13 cellular contexts compared by ENCODE assay signal in the genomic region with DNA sequence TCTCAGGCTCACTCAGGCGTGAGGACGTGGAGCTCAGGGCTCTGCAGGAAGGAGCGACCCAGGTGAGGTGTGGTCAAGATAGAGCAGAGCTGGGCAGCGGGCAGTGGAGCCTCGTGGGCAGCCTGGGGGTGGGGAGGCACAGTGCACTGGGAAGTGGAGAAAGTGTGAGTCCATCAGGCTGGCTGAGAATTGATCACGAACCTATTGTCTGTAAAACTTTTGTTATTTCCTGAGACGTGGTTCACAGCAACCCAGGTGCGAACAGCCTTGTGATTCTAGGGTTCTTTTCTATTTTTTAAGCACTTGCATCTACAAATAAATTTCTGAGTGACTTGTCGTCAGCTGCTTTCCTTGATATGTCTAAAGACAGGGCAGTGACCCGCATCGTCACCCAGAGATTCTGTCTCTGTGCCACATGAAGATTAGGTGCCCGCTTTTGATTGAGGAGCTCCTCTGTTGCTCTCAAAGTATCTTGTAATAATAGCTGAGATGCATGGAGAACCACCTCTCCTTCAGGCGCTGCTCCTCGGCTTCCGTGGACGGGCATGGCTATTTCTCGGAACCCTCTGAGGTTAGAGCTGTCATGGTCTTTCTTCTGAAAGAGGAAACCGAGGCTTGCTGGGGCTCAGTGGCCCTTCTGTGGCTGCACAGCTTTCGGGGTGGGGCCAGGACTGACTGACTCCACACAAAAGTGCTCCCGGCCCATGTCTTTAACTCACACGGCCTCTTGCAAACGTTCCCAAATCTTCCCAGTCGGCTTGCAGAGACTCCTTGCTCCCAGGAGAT. TPM values are rescaled to one million over a fixed set of nuclear protein-coding genes. Genes with fewer than 3 reads are reported as not detected.
DNase-seq lines count a peak whose midpoint lies in the region; ATAC-seq and TF ChIP-seq lines count a peak whose summit lies in the region.
"Had no signal": no experiment of that assay in that cellular context is flagged by ENCODE, and none has a peak within 500 bp of the region (broad histone marks: within the 10 kb centered on the region; RNA-seq: fewer than 3 reads in every experiment).

No MANE protein-coding gene starts in this region.

- H3K23ac ChIP-seq in neuronal stem cell (ENCODE audit: low read depth, low read length, poor library complexity), result peak overlapping the region; percentile 34

- intact Hi-C loops in left colon (cut with DNase I, micrococcal nuclease), result no loop called here

- no peak overlapping the region for H4K8ac ChIP-seq in neuronal stem cell (ENCODE audit: low read depth, low read length)

- peak overlapping the region; percentile 57 for H3K4me2 ChIP-seq in OCI-LY3 (ENCODE audit: low read length)
- no peak overlapping the region for H3K4me2 ChIP-seq in neuronal stem cell (ENCODE audit: insufficient read depth, low read length, poor library complexity, severe bottlenecking)

- H3K4me1 ChIP-seq in OCI-LY3 (ENCODE audit: low read length) (peaks cover 69% of the 10 kb centered on the region), neuronal stem cell (ENCODE audit: control insufficient read depth in 2 of 2, insufficient read depth in 1 of 2, low read depth in 1 of 2, low read length in 2 of 2) (peaks cover 0 to 3% of the 10 kb centered on the region in 2 donors)

- H4K20me1 ChIP-seq in OCI-LY3 (ENCODE audit: insufficient read depth, low read length), result no peaks in the 10 kb centered on the region

- H3K9ac ChIP-seq in OCI-LY3 (ENCODE audit: low read length) (no peak overlapping the region), neuronal stem cell (ENCODE audit: low read depth, low read length, poor library complexity) (no peak overlapping the region)

- H2BK12ac ChIP-seq in neuronal stem cell (ENCODE audit: low read length), result no peak overlapping the region

- no peak overlapping the region for H2AK5ac ChIP-seq in neuronal stem cell (ENCODE audit: low read depth, low read length)

- H3K18ac ChIP-seq in neuronal stem cell (ENCODE audit: low read length), result peak overlapping the region; percentile 74

- no peaks in the 10 kb centered on the region for H3K79me2 ChIP-seq in OCI-LY3 (ENCODE audit: low read length)

- peak overlapping the region; percentile 67 for H4K91ac ChIP-seq in neuronal stem cell (ENCODE audit: low read depth, low read length, poor library complexity)

- H3K9me3 ChIP-seq in OCI-LY3 (ENCODE audit: insufficient read depth, low read length) (peaks cover 3% of the 10 kb centered on the region; the same call in 1 of the 2 replicates), neuronal stem cell (replicated peaks in 1 of 2; ENCODE audit: control insufficient read depth in 2 of 2, insufficient read depth in 1 of 2, low read depth in 1 of 2, low read length in 2 of 2) (no peaks in the 10 kb centered on the region)

- H3K4ac ChIP-seq in neuronal stem cell (ENCODE audit: low read length), result no peak overlapping the region

- no peak overlapping the region for H2BK5ac ChIP-seq in neuronal stem cell (ENCODE audit: low read length)

- H2BK120ac ChIP-seq in neuronal stem cell (ENCODE audit: low read depth, low read length), result no peak overlapping the region

- no CpG with 5 or more reads among the region's 23 CpGs for WGBS in neuronal stem cell (ENCODE audit: extremely low coverage in 2 of 2, insufficient read length in 2 of 2, insufficient replicate concordance in 1 of 2), 2 donors

- DNase-seq in neuronal stem cell (ENCODE audit: low spot score) (no peak), islet precursor cell (no peak), left colon (no peak)
- DNase-seq in stimulated activated naive CD4-positive, alpha-beta T cell (lab: John Stamatoyannopoulos, UW), result no peak
- DNase-seq: KG1, NCI-H524 treated with DMSO at 0.1 percent for 48 hours, T-helper 1 cell had no signal

- no peaks in the 10 kb centered on the region for H3K79me1 ChIP-seq in neuronal stem cell (ENCODE audit: low read depth, low read length)

- no peak overlapping the region for H3K14ac ChIP-seq in neuronal stem cell (ENCODE audit: low read length)

- peak overlapping the region; percentile 12 for H2BK15ac ChIP-seq in neuronal stem cell (ENCODE audit: low read length)

- ATAC-seq in GM18861 (IDR thresholded peaks at IDR 0.05; ENCODE audit: unreplicated experiment) (peak; percentile 13), GM21528 (IDR thresholded peaks at IDR 0.05; ENCODE audit: low FRiP score, unreplicated experiment) (peak; percentile 47), left colon (no peak)

- H3K27ac ChIP-seq in OCI-LY3 (ENCODE audit: low read length) (no peak overlapping the region), neuronal stem cell (replicated peaks; ENCODE audit: low read length) (no peak overlapping the region)

- H3K36me3 ChIP-seq in OCI-LY3 (replicated peaks; ENCODE audit: low read depth, low read length) (peaks cover 2% of the 10 kb centered on the region), neuronal stem cell (replicated peaks in 1 of 2; ENCODE audit: control insufficient read depth in 2 of 2, insufficient read depth in 2 of 2, low read length in 2 of 2) (no peaks in the 10 kb centered on the region)

- TF ChIP-seq CTCF in OCI-LY3 (IDR thresholded peaks at IDR 0.05; ENCODE audit: low read depth, low read length), result no peak

- peak overlapping the region; percentile 33 for H3K4me3 ChIP-seq in OCI-LY3 (ENCODE audit: low read length)
- no peak overlapping the region for H3K4me3 ChIP-seq in neuronal stem cell (ENCODE audit: low read length in 2 of 2)

- H2AFZ ChIP-seq in OCI-LY3 (ENCODE audit: low read depth, low read length) (no peak overlapping the region), neuronal stem cell (ENCODE audit: low read length) (no peak overlapping the region)

- H3K27me3 ChIP-seq in OCI-LY3 (ENCODE audit: low read depth, low read length), result peaks cover 50% of the 10 kb centered on the region
- peaks cover 0 to 2% (median 0%) of the 10 kb centered on the region in 3 experiments for H3K27me3 ChIP-seq in neuronal stem cell (ENCODE audit: control insufficient read depth in 3 of 3, insufficient read depth in 3 of 3, low read depth in 1 of 3, low read length in 3 of 3)

RNA-seq across cellular contexts. Expression of gene CCR6, which starts 0.7 kb away (rescaled TPM):
- polyA plus RNA-seq in neuronal stem cell (2013, experiment 1 of 2), result not detected
- not detected for polyA plus RNA-seq in neuronal stem cell (2013, experiment 2 of 2)
- under 1 TPM; 0.21 to 0.31 TPM for total RNA-seq in left colon
- total RNA-seq: G401, myocyte, temporal lobe had no signal

RNA-seq across cellular contexts. Expression of gene GPR31, which starts 35.5 kb away (rescaled TPM):
- polyA plus RNA-seq in neuronal stem cell (2013, experiment 1 of 2), result not detected
- not detected for polyA plus RNA-seq in neuronal stem cell (2013, experiment 2 of 2)
- not detected for total RNA-seq in left colon
- total RNA-seq: G401, myocyte, temporal lobe had no signal
